2 cellular contexts compared by ENCODE assay signal in genomic region chr2:175002547-175003274, GRCh38.
TF ChIP-seq lines count a peak whose summit lies in the region.

No MANE protein-coding gene starts in this region.

TF ChIP-seq in A549, 52 proteins besides CTCF, POLR2A, EP300 and RAD21 (continued from another document):
- TF ChIP-seq REST (IDR thresholded peaks at IDR 0.05) = no peak
- no peak for TF ChIP-seq NR3C1 (IDR thresholded peaks at IDR 0.05)
- no peak for TF ChIP-seq SMC3 (IDR thresholded peaks at IDR 0.05)
- TF ChIP-seq MAZ (IDR thresholded peaks at IDR 0.05; ENCODE audit: borderline replicate concordance, low read depth, low read length) = no peak
- no peak for TF ChIP-seq ZFP36 (IDR thresholded peaks at IDR 0.05; ENCODE audit: borderline replicate concordance, partially characterized antibody)
- TF ChIP-seq EHF (CRISPR knock-in tag; IDR thresholded peaks at IDR 0.05) = no peak
- TF ChIP-seq FOSB (CRISPR knock-in tag; IDR thresholded peaks at IDR 0.05) = no peak
- TF ChIP-seq FOXS1 (CRISPR knock-in tag; IDR thresholded peaks at IDR 0.05) = no peak
- no peak for TF ChIP-seq ZC3H11A (IDR thresholded peaks at IDR 0.05)
- TF ChIP-seq CEBPB (IDR thresholded peaks at IDR 0.05) = no peak
- no peak for TF ChIP-seq HEYL (CRISPR knock-in tag; IDR thresholded peaks at IDR 0.05)
- no peak for TF ChIP-seq MYC (IDR thresholded peaks at IDR 0.05; ENCODE audit: borderline replicate concordance, low read length)
- TF ChIP-seq RCOR1 (IDR thresholded peaks at IDR 0.05; ENCODE audit: low read depth, low read length) = no peak
- TF ChIP-seq USF2 (IDR thresholded peaks at IDR 0.05) = no peak

TF ChIP-seq in WTC11, 78 proteins besides CTCF, POLR2A, EP300 and RAD21 (continued from another document):
- TF ChIP-seq ZNF532 (CRISPR knock-in tag; IDR thresholded peaks at IDR 0.05; ENCODE audit: borderline replicate concordance) = no peak
- TF ChIP-seq IRF1 (CRISPR knock-in tag; IDR thresholded peaks at IDR 0.05) = no peak
- no peak for TF ChIP-seq MAX (CRISPR knock-in tag; IDR thresholded peaks at IDR 0.05)
- TF ChIP-seq AFF4 (CRISPR knock-in tag; IDR thresholded peaks at IDR 0.05; ENCODE audit: borderline replicate concordance) = no peak
- TF ChIP-seq HMGA2 (CRISPR knock-in tag; IDR thresholded peaks at IDR 0.05) = no peak
- no peak for TF ChIP-seq SMAD3 (CRISPR knock-in tag; IDR thresholded peaks at IDR 0.05; ENCODE audit: borderline replicate concordance)
